In the genomic region with DNA sequence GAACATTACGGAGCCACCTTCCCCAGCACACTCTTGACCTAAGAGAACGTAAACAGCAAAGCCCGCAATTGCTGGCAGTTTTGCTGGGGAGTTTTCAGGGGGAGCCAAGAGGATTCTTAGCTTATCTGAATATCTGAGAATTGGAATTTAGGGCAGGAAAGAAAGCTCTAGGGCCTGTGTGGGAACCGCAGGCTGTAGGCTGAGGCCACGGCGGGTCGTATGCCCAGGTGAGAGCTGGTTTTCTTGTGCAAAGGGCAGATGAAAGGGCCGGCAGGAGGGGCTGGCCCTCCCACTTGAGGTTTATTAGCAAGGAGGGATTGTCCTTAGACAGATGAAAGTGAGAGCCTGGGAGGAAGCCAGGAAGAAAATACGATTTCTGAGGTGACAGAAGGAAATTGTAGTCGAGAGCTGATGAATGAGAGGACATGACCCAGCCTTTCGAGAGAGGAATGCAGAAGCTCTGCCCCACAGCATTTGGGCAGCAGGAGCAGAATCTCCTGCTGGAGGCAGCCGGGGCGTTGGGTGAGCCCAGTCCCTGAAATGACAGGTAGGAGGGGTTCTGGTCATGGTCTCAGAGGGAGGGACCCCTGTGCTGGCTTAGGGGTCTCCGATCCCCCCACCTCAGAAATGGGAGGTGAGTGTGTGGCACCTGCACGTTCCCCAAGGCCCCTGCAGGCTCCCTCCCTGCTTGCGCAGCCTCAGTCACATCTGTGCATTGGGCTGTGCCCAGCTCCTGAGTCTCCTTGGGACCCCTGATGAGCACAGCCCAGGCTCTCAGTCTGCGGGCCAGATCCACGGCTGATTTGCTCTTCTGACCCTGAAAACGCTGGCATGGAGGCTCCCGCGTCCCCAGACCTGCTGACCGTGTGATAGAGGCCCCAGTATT, we compare ENCODE assay signal across 14 cellular contexts.
DNase-seq lines count a peak whose midpoint lies in the region; ATAC-seq and TF ChIP-seq lines count a peak whose summit lies in the region.
"Had no signal": no experiment of that assay in that cellular context is flagged by ENCODE, and none has a peak within 500 bp of the region (broad histone marks: within the 10 kb centered on the region; RNA-seq: fewer than 3 reads in every experiment).

No MANE protein-coding gene starts in this region.

- no TSS peak for BruUV-seq in Panc1 (replicated peaks; lab: Mats Ljungman, UMichigan)

- H3K9me3 Mint-ChIP-seq in T-cell: no peaks in the 10 kb centered on the region
- H3K9me3 Mint-ChIP-seq: activated naive CD8-positive, alpha-beta T cell treated with anti-CD3 and anti-CD28 coated beads, Interleukin-2, amount 50 U/mL, for 24 hours had no signal

- H3K4me3 ChIP-seq in Panc1 (ENCODE audit: low read depth in 2 of 2, low read length in 2 of 2): no peak overlapping the region
- no peak overlapping the region for H3K4me3 ChIP-seq in iPS DF 6.9 (ENCODE audit: low read length)
- no peak overlapping the region for H3K4me3 ChIP-seq in body of pancreas

- WGBS in iPS DF 6.9 (ENCODE audit: insufficient coverage, insufficient read length): no CpG with 5 or more reads among the region's 22 CpGs
- 80 to 86% methylated on average over 15 to 20 of the region's 22 CpGs for WGBS in body of pancreas, 2 donors

- H3K4me3 Mint-ChIP-seq in T-cell: no peak overlapping the region
- H3K4me3 Mint-ChIP-seq: activated naive CD8-positive, alpha-beta T cell treated with anti-CD3 and anti-CD28 coated beads, Interleukin-2, amount 50 U/mL, for 24 hours had no signal

- POLR2A ChIA-PET in Panc1 (lab: Charles Lee) (no interaction called here), T-cell (lab: Charles Lee) (no interaction called here)

- TF ChIP-seq CTCF in GM10266 (IDR thresholded peaks at IDR 0.05; ENCODE audit: control insufficient read depth, insufficient read depth, low read depth, missing control alignments) (no peak), Panc1 (IDR thresholded peaks at IDR 0.05) (no peak), body of pancreas (IDR thresholded peaks at IDR 0.05) (no peak)

- CTCF ChIA-PET in Panc1 (lab: Charles Lee) (no interaction called here), T-cell (lab: Charles Lee) (no interaction called here)

- no peak overlapping the region for H3K27ac Mint-ChIP-seq in T-cell
- H3K27ac Mint-ChIP-seq: activated naive CD8-positive, alpha-beta T cell treated with anti-CD3 and anti-CD28 coated beads, Interleukin-2, amount 50 U/mL, for 24 hours had no signal

- intact Hi-C loops in Panc1 (cut with micrococcal nuclease; ENCODE audit: unreplicated experiment) (no loop called here), posterior vena cava (cut with DNase I) (no loop called here), body of pancreas (cut with DNase I) (no loop called here)

- in situ Hi-C loops in Panc1 (cut with HindIII; ENCODE audit: low pct_unique_long_range_greater_than_20kb, low sequenced_read_pairs): no loop called here

- H3K4me1 ChIP-seq in Panc1 (ENCODE audit: control insufficient read depth, insufficient read depth, low read length) (no peaks in the 10 kb centered on the region; the same call in 1 of the 2 replicates), iPS DF 6.9 (ENCODE audit: control insufficient read depth, insufficient read depth, low read length) (peaks cover 3% of the 10 kb centered on the region; the same call in 1 of the 2 replicates), body of pancreas (no peaks in the 10 kb centered on the region)

- no peak for TF ChIP-seq POLR2A in body of pancreas (IDR thresholded peaks at IDR 0.05)

- DNase-seq in GM10266 (ENCODE audit: extremely low spot score) (peak; percentile 30), Panc1 (ENCODE audit: low read depth, low spot score) (no peak), iPS DF 6.9 (ENCODE audit: low read depth, low spot score) (peak; percentile 16), posterior vena cava (ENCODE audit: low spot score) (peak; percentile 42), body of pancreas (no peak), T-cell (no peak)
- DNase-seq in activated naive CD4-positive, alpha-beta T cell treated with anti-CD3 and anti-CD28 coated beads, Interleukin-2, amount 50 U/mL, for 16 hours: no peak
- DNase-seq: activated CD8-positive, alpha-beta memory T cell treated with anti-CD3 and anti-CD28 coated beads, Interleukin-2, amount 50 U/mL, for 4 hours; activated naive CD8-positive, alpha-beta T cell treated with anti-CD3 and anti-CD28 coated beads, Interleukin-2, amount 50 U/mL, for 24 hours; cortex of kidney; hypothalamus; NCI-H2171 treated with DMSO at 0.1 percent for 48 hours had no signal

- H3K27me3 Mint-ChIP-seq in T-cell: peaks cover 0 to 8% of the 10 kb centered on the region in 2 donors

- H3K4me1 Mint-ChIP-seq in T-cell: peaks cover 8 to 9% (median 8%) of the 10 kb centered on the region in 3 donors

- no peaks in the 10 kb centered on the region for H3K36me3 Mint-ChIP-seq in T-cell

- H3K27ac ChIP-seq in Panc1 (ENCODE audit: low read length): no peak overlapping the region
- no peak overlapping the region for H3K27ac ChIP-seq in iPS DF 6.9 (ENCODE audit: low read length)
- no peak overlapping the region for H3K27ac ChIP-seq in body of pancreas
- H3K27ac ChIP-seq: parathyroid adenoma had no signal

- ATAC-seq in Panc1 (0 out of 2 replicates have a peak, but pooled peaks have one; percentile 24), GM21825 (IDR thresholded peaks at IDR 0.05; ENCODE audit: unreplicated experiment) (no peak), body of pancreas (no peak), T-cell (replicated peaks in 1 of 4) (no peak)
- ATAC-seq: activated naive CD8-positive, alpha-beta T cell treated with anti-CD3 and anti-CD28 coated beads, Interleukin-2, amount 50 U/mL, for 24 hours had no signal

- H3K9me3 ChIP-seq in Panc1 (ENCODE audit: control insufficient read depth, insufficient read depth, low read depth, low read length) (no peaks in the 10 kb centered on the region), iPS DF 6.9 (ENCODE audit: control insufficient read depth, insufficient read depth, low read length) (no peaks in the 10 kb centered on the region), body of pancreas (no peaks in the 10 kb centered on the region)

- H3K36me3 ChIP-seq in Panc1 (ENCODE audit: control insufficient read depth, insufficient read depth, low read length) (peaks cover 7% of the 10 kb centered on the region; the same call in 1 of the 2 replicates), iPS DF 6.9 (ENCODE audit: control insufficient read depth, insufficient read depth, low read length) (peaks cover 2% of the 10 kb centered on the region; the same call in 1 of the 2 replicates), body of pancreas (replicated peaks in 1 of 2; ENCODE audit: insufficient read depth in 1 of 2, low read depth in 2 of 2) (no peaks in the 10 kb centered on the region)

- no peaks in the 10 kb centered on the region for H3K27me3 ChIP-seq in Panc1 (ENCODE audit: control insufficient read depth, insufficient read depth, low read length)
- H3K27me3 ChIP-seq in iPS DF 6.9 (ENCODE audit: control insufficient read depth, insufficient read depth, low read length): no peaks in the 10 kb centered on the region
- no peaks in the 10 kb centered on the region for H3K27me3 ChIP-seq in body of pancreas

Comparison
In these comparisons a context has a peak if more than half of its experiments do, and no peak if none do; other contexts are left out.
1. DNase-seq: peak in GM10266 (single experiment), iPS DF 6.9 (single experiment) and posterior vena cava (single experiment); none in Panc1 (single experiment), body of pancreas (0 of 4), T-cell (0 of 34) and activated naive CD4-positive, alpha-beta T cell treated with anti-CD3 and anti-CD28 coated beads, Interleukin-2, amount 50 U/mL, for 16 hours (single experiment).